ENCODE assay signal across 15 cellular contexts in genomic region chrX:69046996-69047490, GRCh38.
A peak's percentile ranks its signal among the peaks of the same experiment; 100 is the strongest.
DNase-seq lines count a peak whose midpoint lies in the region; ATAC-seq and TF ChIP-seq lines count a peak whose summit lies in the region.
"Had no signal": no experiment of that assay in that cellular context is flagged by ENCODE, and none has a peak within 500 bp of the region (broad histone marks: within the 10 kb centered on the region; RNA-seq: fewer than 3 reads in every experiment).

No MANE protein-coding gene starts in this region.

- ATAC-seq in GM18868 (IDR thresholded peaks at IDR 0.05; ENCODE audit: unreplicated experiment): no peak
- ATAC-seq: GM12878, HCT116 had no signal

- TF ChIP-seq CTCF in coronary artery (IDR thresholded peaks at IDR 0.05): no peak
- no peak for TF ChIP-seq CTCF in endothelial cell (IDR thresholded peaks at IDR 0.05; ENCODE audit: unreplicated experiment)

- H3K36me3 Mint-ChIP-seq in endothelial cell (ENCODE audit: low read depth, unreplicated experiment): no peaks in the 10 kb centered on the region

- no peaks in the 10 kb centered on the region for H3K9me3 Mint-ChIP-seq in endothelial cell (ENCODE audit: unreplicated experiment)
- H3K9me3 Mint-ChIP-seq: CD4-positive, alpha-beta T cell had no signal

- H3K4me3 Mint-ChIP-seq in endothelial cell (ENCODE audit: unreplicated experiment): no peak overlapping the region
- H3K4me3 Mint-ChIP-seq: CD4-positive, alpha-beta T cell had no signal

- no peaks in the 10 kb centered on the region for H3K27me3 Mint-ChIP-seq in endothelial cell (ENCODE audit: unreplicated experiment)

- no peak overlapping the region for H3K4me3 ChIP-seq in coronary artery
- H3K4me3 ChIP-seq: GM12878 had no signal

- H3K27ac ChIP-seq in coronary artery: no peak overlapping the region
- H3K27ac ChIP-seq: HL-60 had no signal

- DNase-seq in ELF-1 (ENCODE audit: low read depth, low spot score) (peak; percentile 69), coronary artery (ENCODE audit: low spot score) (peak; percentile 62), mesenteric fat pad (ENCODE audit: low spot score) (peak; percentile 75), ureter (ENCODE audit: low spot score) (peak; percentile 12), kidney glomerular epithelial cell (lab: John Stamatoyannopoulos, UW) (no peak), endothelial cell (ENCODE audit: low spot score) (no peak)
- DNase-seq: AML-193; C1 segment of cervical spinal cord; Calu3; CD4-positive, alpha-beta T cell; DMS 273 treated with DMSO at 0.1 percent for 48 hours had no signal

- H3K4me1 Mint-ChIP-seq in endothelial cell (ENCODE audit: unreplicated experiment): no peaks in the 10 kb centered on the region

- H3K27ac Mint-ChIP-seq in endothelial cell (ENCODE audit: unreplicated experiment): no peak overlapping the region
- H3K27ac Mint-ChIP-seq: CD4-positive, alpha-beta T cell had no signal

Comparison
In these comparisons a context has a peak if more than half of its experiments do, and no peak if none do; other contexts are left out.
1. DNase-seq: peak in ELF-1 (single experiment), coronary artery (single experiment), mesenteric fat pad (single experiment) and ureter (single experiment); none in kidney glomerular epithelial cell (single experiment) and endothelial cell (single experiment).